16 cellular contexts compared by ENCODE assay signal in the genomic region with DNA sequence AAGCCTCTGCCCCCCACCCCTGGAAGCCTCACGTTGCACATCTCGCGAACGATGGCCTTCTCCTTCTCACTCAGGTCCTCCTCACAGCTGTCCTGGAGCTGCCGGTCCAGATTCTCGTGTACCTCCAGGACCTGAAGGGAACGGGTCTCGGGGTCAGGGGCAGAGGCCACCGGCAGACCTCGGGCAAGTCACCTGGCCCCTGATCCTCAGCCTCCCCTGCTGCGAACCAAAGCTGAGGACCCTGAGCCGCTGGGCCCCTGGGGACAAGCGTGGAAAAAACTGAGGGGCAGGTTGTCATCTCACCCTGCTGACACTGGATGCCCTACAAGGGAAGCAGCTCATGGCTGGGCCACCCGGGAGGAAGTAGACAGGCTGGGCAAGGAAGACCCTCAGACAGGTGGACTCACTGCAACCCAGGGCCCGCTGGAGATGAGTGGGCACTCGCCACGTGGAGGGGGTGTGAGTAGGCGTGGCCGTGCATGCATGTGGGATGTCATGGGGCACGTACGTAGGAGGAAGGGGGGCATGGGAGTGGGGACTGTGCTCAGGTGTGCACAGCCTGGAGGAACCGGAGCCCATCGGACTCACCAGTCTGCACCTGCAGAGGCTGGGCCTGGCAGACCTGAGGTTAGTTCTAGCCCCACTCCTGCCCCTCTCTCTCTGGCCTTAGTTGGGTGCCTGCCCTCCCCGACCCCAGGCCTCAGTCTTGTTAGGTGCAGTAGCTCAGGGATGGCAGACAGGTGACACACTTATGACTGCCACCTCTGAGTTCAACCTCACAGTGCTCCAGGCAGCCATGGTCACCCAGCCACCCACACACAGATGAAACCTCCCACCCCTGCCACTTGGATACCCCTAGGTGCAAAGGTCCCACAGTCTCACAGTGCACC. TPM values are rescaled to one million over a fixed set of nuclear protein-coding genes. Genes with fewer than 3 reads are reported as not detected.
DNase-seq lines count a peak whose midpoint lies in the region; ATAC-seq and TF ChIP-seq lines count a peak whose summit lies in the region.
"Had no signal": no experiment of that assay in that cellular context is flagged by ENCODE, and none has a peak within 500 bp of the region (broad histone marks: within the 10 kb centered on the region; RNA-seq: fewer than 3 reads in every experiment).

No MANE protein-coding gene starts in this region.

- H3K36me3 Mint-ChIP-seq in activated naive CD8-positive, alpha-beta T cell treated with anti-CD3 and anti-CD28 coated beads, Interleukin-2, amount 50 U/mL, for 24 hours (ENCODE audit: low read depth), result no peaks in the 10 kb centered on the region
- H3K36me3 Mint-ChIP-seq: type B pancreatic cell had no signal

- no peaks in the 10 kb centered on the region for H3K4me1 Mint-ChIP-seq in activated naive CD8-positive, alpha-beta T cell treated with anti-CD3 and anti-CD28 coated beads, Interleukin-2, amount 50 U/mL, for 24 hours
- H3K4me1 Mint-ChIP-seq: activated T-helper 17 cell treated with anti-CD3 and anti-CD28 coated beads, Interleukin-2, amount 50 U/mL, for 72 hours had no signal

- H3K36me3 ChIP-seq in heart left ventricle (peaks cover 0 to 38% (median 18%) of the 10 kb centered on the region in 9 donors), heart right ventricle (peaks cover 0 to 59% (median 0%) of the 10 kb centered on the region in 9 donors), WERI-Rb-1 (peaks cover 78% of the 10 kb centered on the region), right lobe of liver (peaks cover 0 to 16% (median 0%) of the 10 kb centered on the region in 4 donors), upper lobe of left lung (peaks cover 0 to 46% (median 21%) of the 10 kb centered on the region in 4 donors)

- H3K4me3 Mint-ChIP-seq in activated naive CD8-positive, alpha-beta T cell treated with anti-CD3 and anti-CD28 coated beads, Interleukin-2, amount 50 U/mL, for 24 hours, result no peak overlapping the region
- H3K4me3 Mint-ChIP-seq: activated T-helper 17 cell treated with anti-CD3 and anti-CD28 coated beads, Interleukin-2, amount 50 U/mL, for 72 hours; nephron; T-helper 1 cell treated with Interleukin-12 subunit alpha and Interleukin-12 subunit beta and Interleukin-4 antibody, amounts not matched to agents 30 μg/mL and 1 μg/mL, for 36 hours; type B pancreatic cell had no signal

- no peaks in the 10 kb centered on the region for H3K27me3 Mint-ChIP-seq in activated naive CD8-positive, alpha-beta T cell treated with anti-CD3 and anti-CD28 coated beads, Interleukin-2, amount 50 U/mL, for 24 hours
- H3K27me3 Mint-ChIP-seq: activated T-helper 17 cell treated with anti-CD3 and anti-CD28 coated beads, Interleukin-2, amount 50 U/mL, for 72 hours; type B pancreatic cell had no signal

- DNase-seq in heart left ventricle (peak; percentile 5 to 53 (median 21)), heart right ventricle (no peak), WERI-Rb-1 (peak; percentile 8), right lobe of liver (peak in 2 of 3 donors; percentile 14 to 42), upper lobe of left lung (peak; percentile 20 to 63), foreskin keratinocyte (no peak)
- DNase-seq in activated naive CD8-positive, alpha-beta T cell treated with anti-CD3 and anti-CD28 coated beads, Interleukin-2, amount 50 U/mL, for 24 hours, result no peak
- DNase-seq: KBM-7; mesendoderm; NCI-H2029; stimulated activated naive CD4-positive, alpha-beta T cell had no signal

- intact Hi-C loops in heart left ventricle (cut with DNase I), result loop anchor here in 1 of 10 donors (10.0 kb wide), 1 partner anchor 368 kb away; no protein-coding TSS in a partner anchor
- intact Hi-C loops in heart right ventricle (cut with DNase I), result loop anchor here in 3 of 10 donors (2.0 to 10.0 kb wide), 2 partner anchors 108 to 368 kb away; no protein-coding TSS in a partner anchor
- intact Hi-C loops in right lobe of liver (cut with DNase I), result loop anchor here (5.0 kb wide), 1 partner anchor 111 kb away; no protein-coding TSS in a partner anchor

- no peak for TF ChIP-seq EP300 in upper lobe of left lung (IDR thresholded peaks at IDR 0.05)

- H3K27ac ChIP-seq in heart left ventricle (no peak overlapping the region), heart right ventricle (no peak overlapping the region), WERI-Rb-1 (no peak overlapping the region), right lobe of liver (no peak overlapping the region), upper lobe of left lung (no peak overlapping the region), foreskin keratinocyte (no peak overlapping the region)

- H3K9me3 ChIP-seq in heart left ventricle (no peaks in the 10 kb centered on the region), heart right ventricle (no peaks in the 10 kb centered on the region), WERI-Rb-1 (ENCODE audit: severe bottlenecking) (no peaks in the 10 kb centered on the region), right lobe of liver (no peaks in the 10 kb centered on the region), upper lobe of left lung (no peaks in the 10 kb centered on the region)

- 81 to 88% (median 83%) methylated on average over 22 to 24 of the region's 24 CpGs for WGBS in heart left ventricle, 4 donors
- WGBS in heart right ventricle, 2 donors, result 79 to 86% methylated on average over 24 of the region's 24 CpGs
- 68% methylated on average over 16 of the region's 24 CpGs for WGBS in right lobe of liver (ENCODE audit: insufficient coverage, low coverage, low lambda C conversion rate, missing lambda C conversion rate)
- 76 to 87% methylated on average over 12 to 24 of the region's 24 CpGs for WGBS in upper lobe of left lung, 2 donors

- H3K27me3 ChIP-seq in heart left ventricle (no peaks in the 10 kb centered on the region), heart right ventricle (no peaks in the 10 kb centered on the region), WERI-Rb-1 (ENCODE audit: insufficient read depth, low read depth, severe bottlenecking) (no peaks in the 10 kb centered on the region), right lobe of liver (no peaks in the 10 kb centered on the region), upper lobe of left lung (no peaks in the 10 kb centered on the region), foreskin keratinocyte (no peaks in the 10 kb centered on the region)

- TF ChIP-seq CTCF in heart left ventricle (IDR thresholded peaks at IDR 0.05) (no peak), heart right ventricle (IDR thresholded peaks at IDR 0.05) (no peak), WERI-Rb-1 (IDR thresholded peaks at IDR 0.05; ENCODE audit: low read depth, low read length) (no peak), right lobe of liver (IDR thresholded peaks at IDR 0.05) (no peak), upper lobe of left lung (IDR thresholded peaks at IDR 0.05) (no peak), foreskin keratinocyte (conservative IDR thresholded peaks at IDR 0.05) (no peak)

- no peaks in the 10 kb centered on the region for H3K9me3 Mint-ChIP-seq in activated naive CD8-positive, alpha-beta T cell treated with anti-CD3 and anti-CD28 coated beads, Interleukin-2, amount 50 U/mL, for 24 hours
- H3K9me3 Mint-ChIP-seq: activated T-helper 17 cell treated with anti-CD3 and anti-CD28 coated beads, Interleukin-2, amount 50 U/mL, for 72 hours; nephron; T-helper 1 cell treated with Interleukin-12 subunit alpha and Interleukin-12 subunit beta and Interleukin-4 antibody, amounts not matched to agents 30 μg/mL and 1 μg/mL, for 36 hours; type B pancreatic cell had no signal

- H3K4me1 ChIP-seq in heart left ventricle (peaks cover 0 to 15% (median 6%) of the 10 kb centered on the region in 12 donors), heart right ventricle (peaks cover 0 to 20% (median 6%) of the 10 kb centered on the region in 9 donors), right lobe of liver (peaks cover 0 to 3% (median 0%) of the 10 kb centered on the region in 4 donors), upper lobe of left lung (peaks cover 0 to 9% (median 8%) of the 10 kb centered on the region in 4 donors), foreskin keratinocyte (no peaks in the 10 kb centered on the region)

- H3K4me3 ChIP-seq in heart left ventricle (no peak overlapping the region), heart right ventricle (no peak overlapping the region), WERI-Rb-1 (ENCODE audit: low read depth, low read length) (no peak overlapping the region), right lobe of liver (no peak overlapping the region), upper lobe of left lung (no peak overlapping the region)

- H3K27ac Mint-ChIP-seq in activated naive CD8-positive, alpha-beta T cell treated with anti-CD3 and anti-CD28 coated beads, Interleukin-2, amount 50 U/mL, for 24 hours, result no peak overlapping the region
- H3K27ac Mint-ChIP-seq: activated T-helper 17 cell treated with anti-CD3 and anti-CD28 coated beads, Interleukin-2, amount 50 U/mL, for 72 hours; nephron; T-helper 1 cell treated with Interleukin-12 subunit alpha and Interleukin-12 subunit beta and Interleukin-4 antibody, amounts not matched to agents 30 μg/mL and 1 μg/mL, for 36 hours; type B pancreatic cell had no signal

- no peak for ATAC-seq in heart left ventricle
- no peak for ATAC-seq in heart right ventricle
- ATAC-seq in right lobe of liver, result no peak
- ATAC-seq in upper lobe of left lung (ENCODE audit: low FRiP score in 2 of 2), result no peak
- ATAC-seq in foreskin keratinocyte, result no peak
- ATAC-seq in activated naive CD8-positive, alpha-beta T cell treated with anti-CD3 and anti-CD28 coated beads, Interleukin-2, amount 50 U/mL, for 24 hours, result no peak
- no peak for ATAC-seq in GM21723 (IDR thresholded peaks at IDR 0.05; ENCODE audit: unreplicated experiment)
- ATAC-seq: activated T-helper 17 cell treated with anti-CD3 and anti-CD28 coated beads, Interleukin-2, amount 50 U/mL, for 72 hours had no signal

- TF ChIP-seq POLR2A in heart left ventricle (IDR thresholded peaks at IDR 0.05) (no peak), right lobe of liver (IDR thresholded peaks at IDR 0.05) (no peak), upper lobe of left lung (IDR thresholded peaks at IDR 0.05) (no peak)

RNA-seq across cellular contexts. Expression of gene CCNK, which starts 35.2 kb away (rescaled TPM):
- total RNA-seq in heart left ventricle, result 10 to 100 TPM; 11.8 to 35.3 (median 30.2) TPM
- polyA plus RNA-seq in heart left ventricle, result 10 to 100 TPM in 1 of 2 donors, 1 to 10 TPM in 1; 9.1 to 20.6 TPM
- 10 to 100 TPM; 28.0 to 41.0 (median 31.9) TPM for total RNA-seq in heart right ventricle
- polyA plus RNA-seq in heart right ventricle, result 10 to 100 TPM; 10.9 to 11.4 TPM
- 10 to 100 TPM; 11.8 to 23.4 (median 15.4) TPM for total RNA-seq in right lobe of liver
- total RNA-seq in upper lobe of left lung, result 10 to 100 TPM; 29.8 to 51.1 (median 44.0) TPM
- total RNA-seq in foreskin keratinocyte, result 41.3 and 47.5 TPM in 2 replicates
- 24.8 and 27.6 TPM in 2 replicates for polyA plus RNA-seq in foreskin keratinocyte

RNA-seq across cellular contexts. Expression of gene SETD3, which starts 35.7 kb away (rescaled TPM):
- total RNA-seq in heart left ventricle (100 to 1,000 TPM in 4 of 9 donors, 10 to 100 TPM in 5; 80.1 to 130 (median 99.4) TPM), heart right ventricle (100 to 1,000 TPM in 8 of 10 donors, 10 to 100 TPM in 2; 89.6 to 129 (median 107) TPM), right lobe of liver (10 to 100 TPM; 24.7 to 42.0 (median 28.8) TPM), upper lobe of left lung (10 to 100 TPM; 59.7 to 99.2 (median 77.6) TPM), foreskin keratinocyte (54.1 and 58.8 TPM in 2 replicates)
- polyA plus RNA-seq in heart left ventricle (10 to 100 TPM; 49.7 to 81.7 TPM), heart right ventricle (10 to 100 TPM; 35.0 to 59.9 TPM), foreskin keratinocyte (24.3 and 30.3 TPM in 2 replicates)

Comparison
In these comparisons a context has a peak if more than half of its experiments do, and no peak if none do; other contexts are left out.
1. DNase-seq: peak in heart left ventricle (5 of 5), WERI-Rb-1 (single experiment), right lobe of liver (2 of 3) and upper lobe of left lung (2 of 2); none in heart right ventricle (0 of 2), foreskin keratinocyte (0 of 2) and activated naive CD8-positive, alpha-beta T cell treated with anti-CD3 and anti-CD28 coated beads, Interleukin-2, amount 50 U/mL, for 24 hours (single experiment).